Comparison of ENCODE assay signal across 8 cellular contexts in the genomic region with DNA sequence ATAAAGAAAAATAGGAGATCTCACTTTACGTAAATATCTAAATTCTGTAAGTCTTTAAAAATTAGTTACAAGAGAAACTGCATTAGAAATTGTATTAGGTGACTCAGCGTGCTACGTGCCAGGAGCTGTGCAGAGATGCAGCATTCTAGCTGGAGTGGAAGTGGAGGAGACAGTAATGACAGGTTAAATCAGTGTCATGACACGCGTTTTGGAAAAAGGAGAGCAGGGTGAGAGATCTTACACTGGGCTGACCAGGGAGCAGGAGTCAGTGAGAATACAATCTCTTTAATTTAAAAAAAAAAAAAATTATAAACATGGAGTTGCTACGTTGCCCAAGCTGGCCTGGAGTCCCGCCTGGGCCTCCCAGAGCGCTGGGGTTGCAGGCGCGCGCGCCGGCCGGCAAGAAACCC. TPM values are rescaled to one million over a fixed set of nuclear protein-coding genes. Genes with fewer than 3 reads are reported as not detected.
DNase-seq lines count a peak whose midpoint lies in the region; ATAC-seq and TF ChIP-seq lines count a peak whose summit lies in the region.

No MANE protein-coding gene starts in this region.

- H3K4me1 ChIP-seq in GM23338 (ENCODE audit: insufficient read depth) (no peaks in the 10 kb centered on the region; the same call in 1 of the 2 replicates), hepatocyte (ENCODE audit: insufficient read depth) (peaks cover 12% of the 10 kb centered on the region)

- H3K9me2 ChIP-seq in GM23338 (ENCODE audit: insufficient read depth) (no peaks in the 10 kb centered on the region), hepatocyte (replicated peaks; ENCODE audit: insufficient read depth) (no peaks in the 10 kb centered on the region)

- H3K4me2 ChIP-seq in GM23338, result peak overlapping the region; percentile 91
- peak overlapping the region; percentile 91 for H3K4me2 ChIP-seq in hepatocyte

- no peaks in the 10 kb centered on the region for H3K9me3 Mint-ChIP-seq in activated CD4-positive, alpha-beta T cell treated with anti-CD3 and anti-CD28 coated beads for 36 hours (ENCODE audit: low read depth)
- peaks cover 5% of the 10 kb centered on the region for H3K9me3 Mint-ChIP-seq in GM23338
- no peaks in the 10 kb centered on the region for H3K9me3 Mint-ChIP-seq in activated T-helper 17 cell treated with anti-CD3 and anti-CD28 coated beads, Interleukin-2, amount 50 U/mL, for 72 hours

- H3K27ac Mint-ChIP-seq in activated CD4-positive, alpha-beta T cell treated with anti-CD3 and anti-CD28 coated beads for 36 hours, result peak overlapping the region; percentile 91
- H3K27ac Mint-ChIP-seq in GM23338, result peak overlapping the region; percentile 92
- H3K27ac Mint-ChIP-seq in activated T-helper 17 cell treated with anti-CD3 and anti-CD28 coated beads, Interleukin-2, amount 50 U/mL, for 72 hours, result peak overlapping the region; percentile 88

- CTCF ChIA-PET in activated CD4-positive, alpha-beta T cell treated with anti-CD3 and anti-CD28 coated beads for 36 hours (lab: Charles Lee), result interaction anchor here (1.0 to 1.3 kb wide), 3 partner anchors 8 to 59 kb away, joined by 3 to 5 read pairs (median 3); partner anchors contain the start of gene CYFIP1

- intact Hi-C loops in activated CD4-positive, alpha-beta T cell treated with anti-CD3 and anti-CD28 coated beads for 36 hours (cut with DNase I, micrococcal nuclease), result loop anchor here (1.0 to 10.0 kb wide), 5 partner anchors 56 to 426 kb away; partner anchors contain the start of genes NIPA2 (in 2 of the 2), CYFIP1 (in 1 of the 2) and NIPA1 (in 1 of the 2)
- intact Hi-C loops in sciatic nerve (cut with DNase I), result no loop called here

- peak overlapping the region; percentile 39 for H2AFZ ChIP-seq in GM23338
- H2AFZ ChIP-seq in hepatocyte, result peak overlapping the region; percentile 66

- peaks cover 11% of the 10 kb centered on the region for H3K79me2 ChIP-seq in GM23338 (replicated peaks; ENCODE audit: insufficient read depth)
- H3K79me2 ChIP-seq in hepatocyte, result peaks cover 19% of the 10 kb centered on the region

- no peak for DNase-seq in activated CD4-positive, alpha-beta T cell treated with anti-CD3 and anti-CD28 coated beads for 36 hours
- no peak for DNase-seq in activated CD4-positive, alpha-beta T cell treated with anti-CD3 and anti-CD28 coated beads, Interleukin-2, amount 50 U/mL, for 4 hours
- no peak for DNase-seq in GM23338 (ENCODE audit: low spot score)
- DNase-seq in Jurkat, Clone E6-1 (ENCODE audit: low read depth, low spot score), result peak; percentile 20
- peak; percentile 23 for DNase-seq in hepatocyte (ENCODE audit: low spot score)
- DNase-seq in sciatic nerve (ENCODE audit: low spot score), result no peak

- H3K27ac ChIP-seq in GM23338 (ENCODE audit: low read depth) (no peak overlapping the region), hepatocyte (peak overlapping the region; percentile 83), skin epidermis (peak overlapping the region; percentile 65 to 95 (median 87))

- H4K20me1 ChIP-seq in GM23338 (replicated peaks; ENCODE audit: insufficient read depth) (no peaks in the 10 kb centered on the region), hepatocyte (ENCODE audit: insufficient read depth, poor library complexity, severe bottlenecking) (no peaks in the 10 kb centered on the region)

- POLR2A ChIA-PET in activated CD4-positive, alpha-beta T cell treated with anti-CD3 and anti-CD28 coated beads for 36 hours (lab: Charles Lee), result interaction anchor here (0.6 kb wide), 1 partner anchor 266 kb away, joined by 3 read pairs; no protein-coding TSS in a partner anchor

- H3K4me3 Mint-ChIP-seq in activated CD4-positive, alpha-beta T cell treated with anti-CD3 and anti-CD28 coated beads for 36 hours, result peak overlapping the region; percentile 81
- H3K4me3 Mint-ChIP-seq in GM23338, result peak overlapping the region; percentile 94
- H3K4me3 Mint-ChIP-seq in activated T-helper 17 cell treated with anti-CD3 and anti-CD28 coated beads, Interleukin-2, amount 50 U/mL, for 72 hours, result peak overlapping the region; percentile 80

- WGBS in hepatocyte (ENCODE audit: low lambda C conversion rate, missing lambda C conversion rate), result 4% methylated on average over 14 of the region's 14 CpGs

- TF ChIP-seq CTCF in GM23338 (conservative IDR thresholded peaks at IDR 0.05; ENCODE audit: low read depth in 2 of 2), result no peak
- TF ChIP-seq CTCF in hepatocyte (IDR thresholded peaks at IDR 0.05; ENCODE audit: poor library complexity), result no peak

- H3K9me3 ChIP-seq in hepatocyte (ENCODE audit: low read depth), result no peaks in the 10 kb centered on the region

- peaks cover 13% of the 10 kb centered on the region for H3K4me1 Mint-ChIP-seq in activated CD4-positive, alpha-beta T cell treated with anti-CD3 and anti-CD28 coated beads for 36 hours
- H3K4me1 Mint-ChIP-seq in GM23338, result no peaks in the 10 kb centered on the region; the same call in 2 of the 3 replicates
- H3K4me1 Mint-ChIP-seq in activated T-helper 17 cell treated with anti-CD3 and anti-CD28 coated beads, Interleukin-2, amount 50 U/mL, for 72 hours, result peaks cover 14% of the 10 kb centered on the region

- H3K27me3 ChIP-seq in GM23338 (ENCODE audit: insufficient read depth) (no peaks in the 10 kb centered on the region), hepatocyte (no peaks in the 10 kb centered on the region)

- H3K36me3 Mint-ChIP-seq in activated CD4-positive, alpha-beta T cell treated with anti-CD3 and anti-CD28 coated beads for 36 hours (ENCODE audit: low read depth), result peaks cover 12% of the 10 kb centered on the region
- H3K36me3 Mint-ChIP-seq in GM23338 (ENCODE audit: low read depth), result peaks cover 23% of the 10 kb centered on the region
- peaks cover 23% of the 10 kb centered on the region for H3K36me3 Mint-ChIP-seq in activated T-helper 17 cell treated with anti-CD3 and anti-CD28 coated beads, Interleukin-2, amount 50 U/mL, for 72 hours (ENCODE audit: low read depth)

- H3K36me3 ChIP-seq in GM23338 (ENCODE audit: insufficient read depth) (peaks cover 9% of the 10 kb centered on the region; the same call in 1 of the 2 replicates), hepatocyte (replicated peaks; ENCODE audit: insufficient read depth, low read depth) (no peaks in the 10 kb centered on the region)

- H3F3A ChIP-seq in GM23338 (replicated peaks; ENCODE audit: low read depth), result no peaks in the 10 kb centered on the region

- H3K4me3 ChIP-seq in GM23338 (peak overlapping the region; percentile 67), hepatocyte (peak overlapping the region; percentile 70), skin epidermis (peak overlapping the region; percentile 68 to 85 (median 81))
- peak overlapping the region; percentile 83 for H3K4me3 ChIP-seq in Jurkat, Clone E6-1 (ENCODE audit: low read length)

- ATAC-seq in activated CD4-positive, alpha-beta T cell treated with anti-CD3 and anti-CD28 coated beads for 36 hours, result peak; percentile 5
- no peak for ATAC-seq in GM23338
- ATAC-seq in activated T-helper 17 cell treated with anti-CD3 and anti-CD28 coated beads, Interleukin-2, amount 50 U/mL, for 72 hours (replicated peaks), result peak; percentile 13
- ATAC-seq in sciatic nerve, result no peak

- no peaks in the 10 kb centered on the region for H3K27me3 Mint-ChIP-seq in activated CD4-positive, alpha-beta T cell treated with anti-CD3 and anti-CD28 coated beads for 36 hours
- peaks cover 2% of the 10 kb centered on the region for H3K27me3 Mint-ChIP-seq in GM23338 (ENCODE audit: insufficient read depth, low read depth, poor library complexity)
- no peaks in the 10 kb centered on the region for H3K27me3 Mint-ChIP-seq in activated T-helper 17 cell treated with anti-CD3 and anti-CD28 coated beads, Interleukin-2, amount 50 U/mL, for 72 hours

TF ChIP-seq in GM23338, 12 proteins besides CTCF, POLR2A, EP300 and RAD21 (continues in another document):
- TF ChIP-seq CREB1 (CRISPR knock-in tag; IDR thresholded peaks at IDR 0.05; ENCODE audit: low read depth) (no peak), ZNF114 (CRISPR knock-in tag; IDR thresholded peaks at IDR 0.05) (no peak)

RNA-seq across cellular contexts. Expression of gene TUBGCP5, which starts 0.6 kb away (rescaled TPM):
- total RNA-seq in activated CD4-positive, alpha-beta T cell treated with anti-CD3 and anti-CD28 coated beads for 36 hours, result 10 to 100 TPM; 16.2 to 16.4 TPM
- 12.8 and 21.7 TPM in 2 replicates for total RNA-seq in GM23338 (2014; rRNA removed; shearing (Covaris generic))
- 7.7 and 12.0 TPM in 2 replicates for polyA plus RNA-seq in GM23338 (2016; fragmentation: Nextera tagmentation; extraction: Ambion mirVana)
- 41.1 TPM for polyA plus RNA-seq in Jurkat, Clone E6-1 (2012; ENCODE audit: insufficient read depth, insufficient read length)
- total RNA-seq in activated T-helper 17 cell treated with anti-CD3 and anti-CD28 coated beads, Interleukin-2, amount 50 U/mL, for 72 hours, result 10 to 100 TPM; 11.4 to 18.7 TPM
- total RNA-seq in hepatocyte, result 21.0 and 29.4 TPM in 2 replicates
- 9.6 and 14.3 TPM in 2 replicates for polyA plus RNA-seq in hepatocyte
- total RNA-seq in sciatic nerve, result 23.5 TPM

RNA-seq across cellular contexts. Expression of gene CYFIP1, which starts 58.6 kb away (rescaled TPM):
- total RNA-seq in activated CD4-positive, alpha-beta T cell treated with anti-CD3 and anti-CD28 coated beads for 36 hours, result 10 to 100 TPM; 31.1 to 32.8 TPM
- total RNA-seq in GM23338 (2014; rRNA removed; shearing (Covaris generic)), result 68.8 and 73.9 TPM in 2 replicates
- polyA plus RNA-seq in GM23338 (2016; fragmentation: Nextera tagmentation; extraction: Ambion mirVana) (19.8 and 20.0 TPM in 2 replicates), hepatocyte (56.5 and 73.4 TPM in 2 replicates)
- 46.5 TPM for polyA plus RNA-seq in Jurkat, Clone E6-1 (2012; ENCODE audit: insufficient read depth, insufficient read length)
- total RNA-seq in activated T-helper 17 cell treated with anti-CD3 and anti-CD28 coated beads, Interleukin-2, amount 50 U/mL, for 72 hours, result 10 to 100 TPM; 34.3 to 39.5 TPM
- total RNA-seq in hepatocyte (83.4 and 92.2 TPM in 2 replicates), sciatic nerve (140 TPM)

Comparison
In these comparisons a context has a peak if more than half of its experiments do, and no peak if none do; other contexts are left out.
1. ATAC-seq: peak in activated CD4-positive, alpha-beta T cell treated with anti-CD3 and anti-CD28 coated beads for 36 hours (single experiment) and activated T-helper 17 cell treated with anti-CD3 and anti-CD28 coated beads, Interleukin-2, amount 50 U/mL, for 72 hours (single experiment); none in GM23338 (single experiment) and sciatic nerve (single experiment).
2. DNase-seq: peak in Jurkat, Clone E6-1 (single experiment) and hepatocyte (single experiment); none in activated CD4-positive, alpha-beta T cell treated with anti-CD3 and anti-CD28 coated beads for 36 hours (single experiment), activated CD4-positive, alpha-beta T cell treated with anti-CD3 and anti-CD28 coated beads, Interleukin-2, amount 50 U/mL, for 4 hours (0 of 2), GM23338 (single experiment) and sciatic nerve (single experiment).
3. Peak in every context shown above with its lines, with median percentiles within 50 percentile points of each other: H3K27ac Mint-ChIP-seq, H3K4me3 Mint-ChIP-seq and H3K4me3 ChIP-seq.